ENCODE assay signal across 9 cellular contexts in genomic region chr15:48643776-48644497, GRCh38. TPM values are rescaled to one million over a fixed set of nuclear protein-coding genes. Genes with fewer than 3 reads are reported as not detected.
A peak's percentile ranks its signal among the peaks of the same experiment; 100 is the strongest.
DNase-seq lines count a peak whose midpoint lies in the region; ATAC-seq and TF ChIP-seq lines count a peak whose summit lies in the region.
"Had no signal": no experiment of that assay in that cellular context is flagged by ENCODE, and none has a peak within 500 bp of the region (broad histone marks: within the 10 kb centered on the region; RNA-seq: fewer than 3 reads in every experiment).

No MANE protein-coding gene starts in this region.

- no peaks in the 10 kb centered on the region for H3K36me3 ChIP-seq in cardiac muscle cell
- no peaks in the 10 kb centered on the region for H3K36me3 ChIP-seq in colonic mucosa
- H3K36me3 ChIP-seq in mucosa of stomach (ENCODE audit: control insufficient read depth, insufficient read depth, low read length), result no peaks in the 10 kb centered on the region
- no peaks in the 10 kb centered on the region for H3K36me3 ChIP-seq in urinary bladder (ENCODE audit: insufficient read depth)

- WGBS in urinary bladder, result 14% methylated on average over 12 of the region's 12 CpGs

- ATAC-seq in left cardiac atrium, result no peak
- ATAC-seq in HG02884 (IDR thresholded peaks at IDR 0.05; ENCODE audit: unreplicated experiment), result no peak
- no peak for ATAC-seq in HG03196 (IDR thresholded peaks at IDR 0.05; ENCODE audit: unreplicated experiment)

- no peaks in the 10 kb centered on the region for H3K9me3 ChIP-seq in cardiac muscle cell (ENCODE audit: low read depth)
- no peaks in the 10 kb centered on the region for H3K9me3 ChIP-seq in colonic mucosa
- no peaks in the 10 kb centered on the region for H3K9me3 ChIP-seq in mucosa of stomach (ENCODE audit: control insufficient read depth, low read length)

- intact Hi-C loops in left cardiac atrium (cut with DNase I) (loop anchor here (5.0 to 10.0 kb wide), 4 partner anchors 151 to 287 kb away; no protein-coding TSS in a partner anchor), colonic mucosa (cut with DNase I) (no loop called here)

- H3K27ac ChIP-seq in cardiac muscle cell (no peak overlapping the region), colonic mucosa (peak overlapping the region; percentile 71), urinary bladder (ENCODE audit: low read depth) (peak overlapping the region; percentile 78)

- H3K27me3 ChIP-seq in cardiac muscle cell (peaks cover 48% of the 10 kb centered on the region), colonic mucosa (peaks cover 19% of the 10 kb centered on the region), mucosa of stomach (ENCODE audit: control insufficient read depth, insufficient read depth, low read length) (peaks cover 24% of the 10 kb centered on the region)

- H3K4me1 ChIP-seq in cardiac muscle cell (ENCODE audit: low read depth) (no peaks in the 10 kb centered on the region), colonic mucosa (no peaks in the 10 kb centered on the region), mucosa of stomach (ENCODE audit: control insufficient read depth, insufficient read depth, low read length) (no peaks in the 10 kb centered on the region), urinary bladder (ENCODE audit: insufficient read depth) (no peaks in the 10 kb centered on the region)

- peak overlapping the region; percentile 22 to 76 for H3K9ac ChIP-seq in colonic mucosa (ENCODE audit: low read depth in 2 of 2, low read length in 2 of 2)
- peak overlapping the region; percentile 62 for H3K9ac ChIP-seq in mucosa of stomach (ENCODE audit: low read length)

- TF ChIP-seq CTCF in cardiac muscle cell (IDR thresholded peaks at IDR 0.05; ENCODE audit: low read depth, low read length), result no peak
- no peak for TF ChIP-seq CTCF in colonic mucosa (IDR thresholded peaks at IDR 0.05)

- DNase-seq in cardiac muscle cell (ENCODE audit: low read depth in 1 of 2, low spot score in 1 of 2) (peak in 1 of 2 donors; percentile 53), left cardiac atrium (no peak), colonic mucosa (no peak), foreskin melanocyte (no peak)
- DNase-seq: CD4-positive, alpha-beta memory T cell had no signal

- peak overlapping the region; percentile 82 for H3K4me3 ChIP-seq in cardiac muscle cell
- peak overlapping the region; percentile 48 for H3K4me3 ChIP-seq in colonic mucosa
- H3K4me3 ChIP-seq in mucosa of stomach (ENCODE audit: low read length), result no peak overlapping the region
- peak overlapping the region; percentile 90 for H3K4me3 ChIP-seq in urinary bladder (ENCODE audit: low read depth, low read length)

RNA-seq across cellular contexts. Expression of gene FBN1, which starts 1.6 kb away (rescaled TPM):
- 5.3 and 6.0 TPM in 2 replicates for total RNA-seq in cardiac muscle cell
- 1.7 and 2.1 TPM in 2 replicates for polyA plus RNA-seq in cardiac muscle cell
- 100 to 1,000 TPM; 105 to 110 TPM for total RNA-seq in left cardiac atrium
- total RNA-seq in colonic mucosa, result 10 to 100 TPM in 1 of 2 donors, 1 to 10 TPM in 1; 6.6 to 19.5 TPM
- 698 TPM for total RNA-seq in urinary bladder
- polyA plus RNA-seq in urinary bladder, result 75.5 TPM
- polyA plus RNA-seq: CD4-positive, alpha-beta memory T cell had no signal

Comparison
In these comparisons a context has a peak if more than half of its experiments do, and no peak if none do; other contexts are left out.
1. RNA of gene FBN1, which starts 1.6 kb away (total RNA-seq): 698 TPM in urinary bladder (single experiment) and 105 to 110 TPM in left cardiac atrium; 6.6 to 19.5 TPM in colonic mucosa and 5.3 to 6.0 TPM in cardiac muscle cell; every median in the first group is over 4 times any median in the second.